25 cellular contexts compared by ENCODE assay signal in the genomic region with DNA sequence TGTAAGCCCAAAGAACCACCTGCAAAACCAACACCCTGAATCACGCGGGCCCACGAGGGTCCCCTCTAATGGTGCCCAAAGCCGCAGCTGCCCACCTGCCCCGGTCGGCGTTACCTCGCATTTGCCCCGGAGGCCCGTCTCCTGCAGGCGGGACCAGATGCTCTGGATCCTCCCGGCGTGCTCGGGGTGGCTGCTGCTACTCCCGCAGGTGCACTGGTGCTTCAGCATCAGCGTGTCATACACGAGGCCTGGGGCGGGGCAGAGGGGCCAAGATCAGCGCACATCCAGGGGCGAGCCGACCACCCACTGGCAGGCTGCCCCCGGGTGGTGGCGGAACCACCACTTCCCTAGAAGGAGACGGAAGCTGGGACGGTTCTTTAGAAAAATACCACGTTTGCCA.
"Had no signal": no experiment of that assay in that cellular context is flagged by ENCODE, and none has a peak within 500 bp of the region (broad histone marks: within the 10 kb centered on the region; RNA-seq: fewer than 3 reads in every experiment).

No MANE protein-coding gene starts in this region.

- DNase-seq: naive B cell; naive thymus-derived CD8-positive, alpha-beta T cell; nephron progenitor cell; occipital lobe; ovary; posterior cingulate gyrus; psoas muscle; right cardiac atrium; right lobe of liver; stimulated activated CD4-positive, alpha-beta T cell treated with anti-CD3 and anti-CD28 coated beads, Interleukin-15, amount 100 ng/mL, for 24 hours; stimulated activated CD4-positive, alpha-beta T cell treated with anti-CD3 and anti-CD28 coated beads, Interleukin-2, amount 100 ng/mL, for 24 hours; stimulated activated CD4-positive, alpha-beta T cell treated with anti-CD3 and anti-CD28 coated beads, Interleukin-2, amount 100 ng/mL, for 48 hours; stimulated activated CD4-positive, alpha-beta T cell treated with anti-CD3 and anti-CD28 coated beads, Interleukin-4, amount 100 ng/mL, for 24 hours; stimulated activated naive B cell treated with anti-CD40 and anti-IgM and Interleukin-4, amounts not matched to agents 10 μg/mL and 1 μg/mL and 100 μg/mL, for 72 hours; stimulated activated naive CD4-positive, alpha-beta T cell treated with Interleukin-2 at 50 U/mL for 16 hours; stomach; testis; tibial artery; transverse colon; upper lobe of right lung; uterus had no signal

- H3K36me3 ChIP-seq: ovary, uterus had no signal

- H2AFZ ChIP-seq: parathyroid adenoma had no signal

- H3K27ac ChIP-seq: ovary, parathyroid adenoma, right lobe of liver, skin epidermis, testis, tibial artery, upper lobe of right lung, uterus had no signal

- ATAC-seq: naive thymus-derived CD8-positive, alpha-beta T cell; natural killer cell treated with Interleukin-12 subunit alpha and Interleukin-12 subunit beta and Interleukin-15 and Interleukin-18, amount 100 ng/mL, for 72 hours; psoas muscle; right cardiac atrium; right lobe of liver; stimulated activated effector memory CD8-positive, alpha-beta T cell treated with anti-CD3 and anti-CD28 coated beads, Interleukin-12 subunit alpha, Interleukin-12 subunit beta, amount 100 ng/mL, for 72 hours; stimulated activated naive B cell treated with anti-CD40 and anti-IgM and Interleukin-4, amounts not matched to agents 10 μg/mL and 1 μg/mL and 100 μg/mL, for 72 hours; upper lobe of right lung had no signal

- H3K9ac ChIP-seq: parathyroid adenoma had no signal

- H3K9me3 ChIP-seq: ovary, psoas muscle, right lobe of liver, stomach, testis, tibial artery, transverse colon, upper lobe of right lung, uterus had no signal

- H3K4me1 ChIP-seq: parathyroid adenoma, tibial artery, upper lobe of right lung had no signal

- H3K27me3 ChIP-seq: ovary, right lobe of liver, stomach, testis, tibial artery, transverse colon, upper lobe of right lung, uterus had no signal

- H3K4me3 ChIP-seq: ovary, psoas muscle, right lobe of liver, skin epidermis, stomach, testis, tibial artery, transverse colon, upper lobe of right lung, uterus had no signal
